8 cellular contexts compared by ENCODE assay signal in the genomic region with DNA sequence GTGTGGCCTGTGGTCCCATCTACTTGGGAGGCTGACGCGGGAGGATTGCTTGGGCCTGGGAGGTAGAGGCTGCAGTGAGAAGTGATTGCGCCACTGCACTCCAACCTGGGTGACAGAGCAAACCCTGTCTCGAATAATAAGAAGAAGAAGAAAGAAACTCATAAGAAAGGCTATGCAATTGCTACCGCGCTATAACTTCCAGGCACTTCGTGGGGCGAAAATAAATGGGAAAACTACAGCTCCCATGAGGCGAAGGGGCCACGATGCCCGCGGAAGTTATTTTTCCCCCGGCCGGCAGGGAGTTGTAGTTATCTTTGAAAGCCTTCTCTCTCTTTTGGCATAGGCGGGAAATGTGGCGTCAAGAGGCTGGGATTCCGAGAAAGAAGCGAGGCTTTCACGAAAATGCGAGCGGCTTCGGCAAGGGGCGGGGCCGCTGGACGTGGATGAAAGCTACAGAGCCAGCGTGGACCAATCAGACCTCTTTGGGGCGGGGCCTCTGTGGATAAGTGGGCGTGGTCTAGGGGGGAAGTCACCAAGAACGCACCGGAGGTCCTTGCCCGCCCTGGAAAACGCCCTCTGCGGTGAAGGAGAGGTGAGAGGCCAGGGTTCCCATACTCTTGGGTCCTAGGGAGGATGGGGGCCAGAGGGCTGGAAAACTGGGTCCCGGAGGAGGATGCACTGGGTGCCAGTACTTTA. TPM values are rescaled to one million over a fixed set of nuclear protein-coding genes. Genes with fewer than 3 reads are reported as not detected.
DNase-seq lines count a peak whose midpoint lies in the region; ATAC-seq and TF ChIP-seq lines count a peak whose summit lies in the region.

NUCB1 (plus strand) TSS at position 532 of the 696 bp plus-strand sequence. CDS start 485 bp downstream, outside the sequence.

- H2AFZ ChIP-seq in SU-DHL-6 (ENCODE audit: low read depth, low read length, severe bottlenecking), result peak within 1 kb of the TSS; percentile 86

- peaks cover 6% of the 10 kb centered on the region for H3K4me1 ChIP-seq in thymus (ENCODE audit: control insufficient read depth, insufficient read depth, low read length)

- peak; percentile 89 for ATAC-seq in HG02610 (IDR thresholded peaks at IDR 0.05; ENCODE audit: unreplicated experiment)
- peak; percentile 89 for ATAC-seq in activated naive CD8-positive, alpha-beta T cell treated with anti-CD3 and anti-CD28 coated beads, Interleukin-2, amount 10 ng/mL, durations not matched to agents 7 days and 5 days (ENCODE audit: low read depth)

- intact Hi-C loops in head of caudate nucleus (cut with DNase I), result no loop called here

- peaks cover 33% of the 10 kb centered on the region for H3K36me3 Mint-ChIP-seq in activated naive CD8-positive, alpha-beta T cell treated with anti-CD3 and anti-CD28 coated beads, Interleukin-2, amount 10 ng/mL, durations not matched to agents 7 days and 5 days
- peaks cover 9% of the 10 kb centered on the region for H3K36me3 Mint-ChIP-seq in osteocyte (ENCODE audit: unreplicated experiment)

- no peaks in the 10 kb centered on the region for H3K9me3 Mint-ChIP-seq in activated naive CD8-positive, alpha-beta T cell treated with anti-CD3 and anti-CD28 coated beads, Interleukin-2, amount 10 ng/mL, durations not matched to agents 7 days and 5 days
- no peaks in the 10 kb centered on the region for H3K9me3 Mint-ChIP-seq in osteocyte (ENCODE audit: unreplicated experiment)

- H3K27me3 ChIP-seq in SU-DHL-6 (ENCODE audit: low read length), result no peaks in the 10 kb centered on the region
- H3K27me3 ChIP-seq in thymus (ENCODE audit: control insufficient read depth, insufficient read depth), result peaks cover 13% of the 10 kb centered on the region

- no peaks in the 10 kb centered on the region for H3K36me3 ChIP-seq in SU-DHL-6 (ENCODE audit: low read length)
- H3K36me3 ChIP-seq in thymus (ENCODE audit: control insufficient read depth, insufficient read depth), result peaks cover 9% of the 10 kb centered on the region

- H3K4me3 Mint-ChIP-seq in activated naive CD8-positive, alpha-beta T cell treated with anti-CD3 and anti-CD28 coated beads, Interleukin-2, amount 10 ng/mL, durations not matched to agents 7 days and 5 days, result peak within 1 kb of the TSS; percentile 96
- peak within 1 kb of the TSS; percentile 95 for H3K4me3 Mint-ChIP-seq in osteocyte (ENCODE audit: unreplicated experiment)

- H3K27ac Mint-ChIP-seq in activated naive CD8-positive, alpha-beta T cell treated with anti-CD3 and anti-CD28 coated beads, Interleukin-2, amount 10 ng/mL, durations not matched to agents 7 days and 5 days, result peak within 1 kb of the TSS; percentile 96
- H3K27ac Mint-ChIP-seq in osteocyte (ENCODE audit: unreplicated experiment), result peak within 1 kb of the TSS; percentile 97

- peak within 1 kb of the TSS; percentile 49 for H3K27ac ChIP-seq in SU-DHL-6 (ENCODE audit: low read depth, low read length)
- peak within 1 kb of the TSS; percentile 88 for H3K27ac ChIP-seq in thymus (ENCODE audit: low read depth)

- TF ChIP-seq CTCF in SU-DHL-6 (IDR thresholded peaks at IDR 0.05; ENCODE audit: insufficient read depth, low read length, poor library complexity, severe bottlenecking) (no peak), osteocyte (IDR thresholded peaks at IDR 0.05) (peak; percentile 40)

- H3K4me1 Mint-ChIP-seq in activated naive CD8-positive, alpha-beta T cell treated with anti-CD3 and anti-CD28 coated beads, Interleukin-2, amount 10 ng/mL, durations not matched to agents 7 days and 5 days, result peaks cover 24% of the 10 kb centered on the region
- peaks cover 26% of the 10 kb centered on the region for H3K4me1 Mint-ChIP-seq in osteocyte (ENCODE audit: unreplicated experiment)

- peak; percentile 98 for DNase-seq in GM04504 (ENCODE audit: low read depth)
- DNase-seq in NCI-H128 (lab: John Stamatoyannopoulos, UW; ENCODE audit: unreplicated experiment), result peak; percentile 99
- peak; percentile 99 for DNase-seq in activated naive CD8-positive, alpha-beta T cell treated with anti-CD3 and anti-CD28 coated beads, Interleukin-2, amount 10 ng/mL, durations not matched to agents 7 days and 5 days
- peak; percentile 97 to 100 (median 99) for DNase-seq in head of caudate nucleus
- peak; percentile 99 for DNase-seq in osteocyte (ENCODE audit: extremely low spot score, unreplicated experiment)

- peak within 1 kb of the TSS; percentile 97 for H3K4me3 ChIP-seq in SU-DHL-6 (ENCODE audit: insufficient read depth, low read length, poor library complexity, severe bottlenecking)
- H3K4me3 ChIP-seq in thymus (ENCODE audit: low read length), result peak within 1 kb of the TSS; percentile 61

- POLR2A ChIA-PET in activated naive CD8-positive, alpha-beta T cell treated with anti-CD3 and anti-CD28 coated beads, Interleukin-2, amount 10 ng/mL, durations not matched to agents 7 days and 5 days (lab: Charles Lee), result interaction anchor here (0.5 to 4.2 kb wide), 17 partner anchors 11 to 686 kb away, joined by 3 to 79 read pairs (median 6); partner anchors contain the start of genes BAX, DHDH, FTL and GYS1

- peaks cover 12% of the 10 kb centered on the region; the same call in 1 of the 2 replicates for H3K79me2 ChIP-seq in SU-DHL-6 (ENCODE audit: insufficient read depth, low read length)

- WGBS in thymus, result 9% methylated on average over 34 of the region's 34 CpGs

- peaks cover 16% of the 10 kb centered on the region for H3K27me3 Mint-ChIP-seq in activated naive CD8-positive, alpha-beta T cell treated with anti-CD3 and anti-CD28 coated beads, Interleukin-2, amount 10 ng/mL, durations not matched to agents 7 days and 5 days
- no peaks in the 10 kb centered on the region for H3K27me3 Mint-ChIP-seq in osteocyte (ENCODE audit: unreplicated experiment)

- peak within 1 kb of the TSS; percentile 86 for H3K4me2 ChIP-seq in SU-DHL-6 (ENCODE audit: low read depth, low read length, poor library complexity, severe bottlenecking)

- no peaks in the 10 kb centered on the region for H3F3A ChIP-seq in SU-DHL-6 (ENCODE audit: insufficient read depth)

- H3K9me2 ChIP-seq in SU-DHL-6 (replicated peaks; ENCODE audit: insufficient read depth, low read length), result no peaks in the 10 kb centered on the region

- no peaks in the 10 kb centered on the region for H4K20me1 ChIP-seq in SU-DHL-6 (ENCODE audit: low read depth, low read length)

- H3K9ac ChIP-seq in SU-DHL-6 (ENCODE audit: low read length), result peak within 1 kb of the TSS; percentile 82

- H3K9me3 ChIP-seq in SU-DHL-6 (ENCODE audit: insufficient read depth, low read length) (no peaks in the 10 kb centered on the region), thymus (ENCODE audit: control insufficient read depth) (no peaks in the 10 kb centered on the region)

RNA-seq across cellular contexts. Expression of gene NUCB1, which starts in this region (rescaled TPM):
- total RNA-seq in activated naive CD8-positive, alpha-beta T cell treated with anti-CD3 and anti-CD28 coated beads, Interleukin-2, amount 10 ng/mL, durations not matched to agents 7 days and 5 days, result 100 to 1,000 TPM; 203 to 214 TPM
- 260 and 264 TPM in 2 replicates for total RNA-seq in osteocyte
- 119 TPM for polyA plus RNA-seq in thymus

Comparison
In these comparisons a context has a peak if more than half of its experiments do, and no peak if none do; other contexts are left out.
1. Peak in every context shown above with its lines: DNase-seq, ATAC-seq, H3K4me3 ChIP-seq and H3K27ac ChIP-seq.